ENCODE assay signal across 16 cellular contexts in the genomic region with DNA sequence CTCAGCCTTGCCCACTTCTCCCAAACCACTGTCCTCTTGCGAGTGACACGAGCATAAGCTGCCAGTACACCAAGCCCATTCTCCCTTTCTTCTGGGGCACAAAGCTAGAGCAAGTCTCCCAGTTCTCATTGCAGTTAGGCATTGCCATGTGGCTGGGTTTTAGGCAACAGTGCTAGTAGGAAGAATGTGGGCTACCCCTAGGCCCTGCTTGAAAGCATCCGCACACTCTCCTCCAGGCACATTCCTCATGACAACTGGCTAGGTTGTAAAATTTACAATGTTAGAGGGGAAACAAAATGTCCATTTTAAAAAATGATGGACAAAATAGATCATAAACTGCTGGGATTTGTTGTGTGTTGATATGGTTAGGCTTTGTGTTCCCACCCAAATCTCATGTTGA.
"Had no signal": no experiment of that assay in that cellular context is flagged by ENCODE, and none has a peak within 500 bp of the region (broad histone marks: within the 10 kb centered on the region; RNA-seq: fewer than 3 reads in every experiment).

No MANE protein-coding gene starts in this region.

- H3K27me3 ChIP-seq: colonic mucosa, foreskin keratinocyte, hepatocyte, testis, tibial nerve had no signal

- H3K4me3 ChIP-seq: colonic mucosa, hepatocyte, mucosa of descending colon, skin epidermis, testis, tibial nerve had no signal

- H3K36me3 ChIP-seq: colonic mucosa had no signal

- DNase-seq: colonic mucosa; dermis blood vessel endothelial cell; erythroblast; foreskin keratinocyte; kidney glomerular epithelial cell; mucosa of descending colon; naive thymus-derived CD8-positive, alpha-beta T cell; stimulated activated CD4-positive, alpha-beta T cell treated with anti-CD3 and anti-CD28 coated beads, Interleukin-2, amount 100 ng/mL, for 24 hours; stimulated activated CD4-positive, alpha-beta T cell treated with anti-CD3 and anti-CD28 coated beads, Interleukin-4, amount 100 ng/mL, for 4 hours; stimulated activated naive B cell treated with anti-CD40 and anti-IgM and Interleukin-4, amounts not matched to agents 10 μg/mL and 1 μg/mL and 100 μg/mL, for 72 hours; stimulated activated naive CD8-positive, alpha-beta T cell treated with anti-CD3 and anti-CD28 coated beads, Interleukin-15, amount 100 ng/mL, for 72 hours; testis had no signal

- ATAC-seq: foreskin keratinocyte; mucosa of descending colon; naive thymus-derived CD8-positive, alpha-beta T cell; sciatic nerve; stimulated activated naive B cell treated with anti-CD40 and anti-IgM and Interleukin-4, amounts not matched to agents 10 μg/mL and 1 μg/mL and 100 μg/mL, for 72 hours; stimulated activated naive CD8-positive, alpha-beta T cell treated with anti-CD3 and anti-CD28 coated beads, Interleukin-15, amount 100 ng/mL, for 72 hours had no signal

- H3K9me3 ChIP-seq: colonic mucosa, mucosa of descending colon, testis, tibial nerve had no signal

- H3K4me1 Mint-ChIP-seq: naive thymus-derived CD8-positive, alpha-beta T cell; stimulated activated naive B cell treated with anti-CD40 and anti-IgM and Interleukin-4, amounts not matched to agents 10 μg/mL and 1 μg/mL and 100 μg/mL, for 72 hours; stimulated activated naive CD8-positive, alpha-beta T cell treated with anti-CD3 and anti-CD28 coated beads, Interleukin-15, amount 100 ng/mL, for 72 hours had no signal

- H3K27ac ChIP-seq: colonic mucosa, foreskin keratinocyte, hepatocyte, skin epidermis, testis, tibial nerve had no signal

- H3K36me3 Mint-ChIP-seq: naive thymus-derived CD8-positive, alpha-beta T cell; stimulated activated naive B cell treated with anti-CD40 and anti-IgM and Interleukin-4, amounts not matched to agents 10 μg/mL and 1 μg/mL and 100 μg/mL, for 72 hours had no signal

- H3K27ac Mint-ChIP-seq: naive thymus-derived CD8-positive, alpha-beta T cell; stimulated activated naive B cell treated with anti-CD40 and anti-IgM and Interleukin-4, amounts not matched to agents 10 μg/mL and 1 μg/mL and 100 μg/mL, for 72 hours; stimulated activated naive CD8-positive, alpha-beta T cell treated with anti-CD3 and anti-CD28 coated beads, Interleukin-15, amount 100 ng/mL, for 72 hours had no signal

- H3K4me2 ChIP-seq: hepatocyte had no signal

- H3K9me3 Mint-ChIP-seq: naive thymus-derived CD8-positive, alpha-beta T cell; stimulated activated naive CD8-positive, alpha-beta T cell treated with anti-CD3 and anti-CD28 coated beads, Interleukin-15, amount 100 ng/mL, for 72 hours had no signal

- H2AFZ ChIP-seq: hepatocyte had no signal

- H3K4me3 Mint-ChIP-seq: naive thymus-derived CD8-positive, alpha-beta T cell; stimulated activated naive B cell treated with anti-CD40 and anti-IgM and Interleukin-4, amounts not matched to agents 10 μg/mL and 1 μg/mL and 100 μg/mL, for 72 hours; stimulated activated naive CD8-positive, alpha-beta T cell treated with anti-CD3 and anti-CD28 coated beads, Interleukin-15, amount 100 ng/mL, for 72 hours had no signal

- H3K4me1 ChIP-seq: colonic mucosa, testis, tibial nerve had no signal
